ENCODE assay signal across 16 cellular contexts in the genomic region with DNA sequence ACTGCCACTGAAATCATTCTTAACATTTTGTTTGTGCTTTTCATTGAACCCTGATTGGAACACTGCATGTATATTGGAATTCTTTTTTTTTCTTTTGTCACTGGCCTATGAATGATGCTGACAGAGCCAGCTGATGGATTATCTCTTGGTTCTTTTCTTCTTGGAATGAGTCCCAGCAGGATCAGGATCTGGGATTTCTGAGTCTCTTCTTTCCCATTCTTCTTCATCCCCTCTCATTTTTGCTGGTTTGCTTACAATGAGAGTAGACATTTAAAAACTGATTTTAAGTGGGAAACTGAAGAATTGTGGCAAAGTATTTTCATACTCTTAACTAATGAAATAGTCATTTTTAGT.
"Had no signal": no experiment of that assay in that cellular context is flagged by ENCODE, and none has a peak within 500 bp of the region (broad histone marks: within the 10 kb centered on the region; RNA-seq: fewer than 3 reads in every experiment).

No MANE protein-coding gene starts in this region.

- H3K9me3 Mint-ChIP-seq: activated T-cell treated with anti-CD3 and anti-CD28 coated beads, Interleukin-2, amount 50 U/mL, for 24 hours; T-helper 1 cell treated with Interleukin-12 subunit alpha and Interleukin-12 subunit beta and Interleukin-4 antibody, amounts not matched to agents 30 μg/mL and 1 μg/mL, for 36 hours had no signal

- H3K27ac Mint-ChIP-seq: activated CD4-positive, alpha-beta T cell treated with anti-CD3 and anti-CD28 coated beads, Interleukin-2, amount 10 ng/mL, durations not matched to agents 7 days and 5 days; activated T-cell treated with anti-CD3 and anti-CD28 coated beads, Interleukin-2, amount 50 U/mL, for 24 hours; T-helper 1 cell treated with Interleukin-12 subunit alpha and Interleukin-12 subunit beta and Interleukin-4 antibody, amounts not matched to agents 30 μg/mL and 1 μg/mL, for 36 hours had no signal

- H3K4me3 ChIP-seq: left lung, pancreas, sigmoid colon, thyroid gland had no signal

- DNase-seq: activated CD4-positive, alpha-beta T cell treated with anti-CD3 and anti-CD28 coated beads, Interleukin-2, amount 10 ng/mL, durations not matched to agents 7 days and 5 days; activated CD8-positive, alpha-beta T cell treated with anti-CD3 and anti-CD28 coated beads, Interleukin-2, amount 10 ng/mL, durations not matched to agents 7 days and 5 days; activated naive CD4-positive, alpha-beta T cell treated with anti-CD3 and anti-CD28 coated beads, Interleukin-2, amount 50 U/mL, for 16 hours; activated T-cell treated with anti-CD3 and anti-CD28 coated beads, Interleukin-2, amount 50 U/mL, for 24 hours; cerebellar nuclear complex; cortex of kidney; effector CD4-positive, alpha-beta T cell; foreskin fibroblast; mammary epithelial cell; pancreas; sigmoid colon; stimulated activated CD8-positive, alpha-beta memory T cell treated with anti-CD3 and anti-CD28 coated beads, Interleukin-4, amount 100 ng/mL, for 48 hours; stimulated activated naive CD4-positive, alpha-beta T cell; thyroid gland had no signal

- H3K36me3 ChIP-seq: pancreas, thyroid gland had no signal

- H3K27me3 ChIP-seq: left lung, pancreas, sigmoid colon, thyroid gland had no signal

- H3K4me3 Mint-ChIP-seq: activated CD4-positive, alpha-beta T cell treated with anti-CD3 and anti-CD28 coated beads, Interleukin-2, amount 10 ng/mL, durations not matched to agents 7 days and 5 days; activated CD8-positive, alpha-beta T cell treated with anti-CD3 and anti-CD28 coated beads, Interleukin-2, amount 10 ng/mL, durations not matched to agents 7 days and 5 days; activated T-cell treated with anti-CD3 and anti-CD28 coated beads, Interleukin-2, amount 50 U/mL, for 24 hours; T-helper 1 cell treated with Interleukin-12 subunit alpha and Interleukin-12 subunit beta and Interleukin-4 antibody, amounts not matched to agents 30 μg/mL and 1 μg/mL, for 36 hours had no signal

- H3K27me3 Mint-ChIP-seq: activated CD4-positive, alpha-beta T cell treated with anti-CD3 and anti-CD28 coated beads, Interleukin-2, amount 10 ng/mL, durations not matched to agents 7 days and 5 days; activated T-cell treated with anti-CD3 and anti-CD28 coated beads, Interleukin-2, amount 50 U/mL, for 24 hours had no signal

- H3K27ac ChIP-seq: left lung, pancreas had no signal

- H3K9me3 ChIP-seq: left lung, pancreas, sigmoid colon, thyroid gland had no signal
